In the genomic region with DNA sequence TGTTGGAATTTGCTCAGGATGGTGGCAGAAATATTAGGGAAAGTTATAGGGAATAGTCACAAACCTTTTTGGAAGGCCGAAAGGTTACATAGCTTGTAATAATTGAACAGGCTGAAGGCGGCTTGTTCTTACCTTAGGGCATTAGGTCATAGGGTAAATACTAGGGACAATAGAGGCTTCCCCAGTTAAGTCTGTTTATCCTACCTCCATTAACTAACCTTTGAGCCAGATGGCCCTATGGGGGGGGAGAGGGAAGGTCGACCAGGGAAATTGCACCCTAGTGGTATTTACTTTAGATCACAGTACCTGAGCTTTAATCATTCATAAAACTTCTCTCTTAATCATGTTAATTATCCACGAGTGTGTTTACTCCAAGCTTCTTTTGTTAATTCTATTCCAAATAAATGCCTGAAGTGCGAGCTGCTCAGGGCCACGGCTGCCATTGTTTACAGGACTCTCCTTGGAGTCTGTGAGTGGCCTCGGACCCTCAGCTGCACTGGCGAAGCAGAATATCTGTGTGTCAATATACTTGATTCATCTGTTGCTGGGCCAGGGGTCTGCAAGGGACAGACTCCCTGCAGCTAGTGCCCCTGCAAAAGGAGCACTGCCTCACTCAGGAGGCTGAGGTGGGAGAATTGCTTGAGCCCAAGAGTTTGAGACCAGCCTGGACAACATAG, we compare ENCODE assay signal across 27 cellular contexts. TPM values are rescaled to one million over a fixed set of nuclear protein-coding genes. Genes with fewer than 3 reads are reported as not detected.
DNase-seq lines count a peak whose midpoint lies in the region; ATAC-seq and TF ChIP-seq lines count a peak whose summit lies in the region.
"Had no signal": no experiment of that assay in that cellular context is flagged by ENCODE, and none has a peak within 500 bp of the region (broad histone marks: within the 10 kb centered on the region; RNA-seq: fewer than 3 reads in every experiment).

No MANE protein-coding gene starts in this region.

- no peaks in the 10 kb centered on the region for H3K4me1 ChIP-seq in upper lobe of left lung

- H3K4me3 Mint-ChIP-seq in progenitor cell of endocrine pancreas (ENCODE audit: low read depth): no peak overlapping the region
- H3K4me3 Mint-ChIP-seq in activated T-helper 2 cell treated with anti-CD3 and anti-CD28 coated beads, Interferon-gamma antibody, Interleukin-2, Interleukin-4, amounts not matched to agents 10 μg/mL and 5 μg/mL and 100 μg/mL, durations not matched to agents 14 hours and 24 hours and 36 hours (ENCODE audit: low read depth): no peak overlapping the region
- H3K4me3 Mint-ChIP-seq: H9, IgD-negative memory B cell had no signal

- TF ChIP-seq CTCF in progenitor cell of endocrine pancreas (IDR thresholded peaks at IDR 0.05; ENCODE audit: unreplicated experiment) (no peak), upper lobe of left lung (IDR thresholded peaks at IDR 0.05) (no peak)

- intact Hi-C loops in activated T-helper 2 cell treated with anti-CD3 and anti-CD28 coated beads, Interferon-gamma antibody, Interleukin-2, Interleukin-4, amounts not matched to agents 10 μg/mL and 5 μg/mL and 100 μg/mL, durations not matched to agents 14 hours and 24 hours and 36 hours (cut with micrococcal nuclease): no loop called here

- no peak overlapping the region for H3K4me3 ChIP-seq in upper lobe of left lung
- H3K4me3 ChIP-seq: MG63, PC-9 had no signal

- TF ChIP-seq EP300 in upper lobe of left lung (IDR thresholded peaks at IDR 0.05): no peak

- DNase-seq in NCI-H1105 treated with DMSO at 0.1 percent for 48 hours (lab: John Stamatoyannopoulos, UW) (peak; percentile 29), NCI-H1105 (lab: John Stamatoyannopoulos, UW) (no peak), ELF-1 (ENCODE audit: low read depth, low spot score) (peak; percentile 69), NCI-H774 (lab: John Stamatoyannopoulos, UW) (peak; percentile 45), progenitor cell of endocrine pancreas (ENCODE audit: low spot score, unreplicated experiment) (no peak), upper lobe of left lung (no peak)
- DNase-seq in activated T-helper 2 cell treated with anti-CD3 and anti-CD28 coated beads, Interferon-gamma antibody, Interleukin-2, Interleukin-4, amounts not matched to agents 10 μg/mL and 5 μg/mL and 100 μg/mL, durations not matched to agents 14 hours and 24 hours and 36 hours (ENCODE audit: low spot score): no peak
- DNase-seq: AML-193, H9, Kasumi-1, MG63, NCI-H1048, NCI-H187 treated with DMSO at 0.1 percent for 48 hours, NCI-H2171 treated with DMSO at 0.1 percent for 48 hours, NCI-H446, NCI-H526 treated with DMSO at 0.1 percent for 48 hours, PC-9, SIG-M5, T1000 had no signal

- no peak for TF ChIP-seq POLR2A in upper lobe of left lung (IDR thresholded peaks at IDR 0.05)

- no peaks in the 10 kb centered on the region for H3K27me3 Mint-ChIP-seq in progenitor cell of endocrine pancreas
- no peaks in the 10 kb centered on the region for H3K27me3 Mint-ChIP-seq in activated T-helper 2 cell treated with anti-CD3 and anti-CD28 coated beads, Interferon-gamma antibody, Interleukin-2, Interleukin-4, amounts not matched to agents 10 μg/mL and 5 μg/mL and 100 μg/mL, durations not matched to agents 14 hours and 24 hours and 36 hours (ENCODE audit: low read depth)

- 59 to 60% methylated on average over 8 of the region's 8 CpGs for WGBS in upper lobe of left lung, 2 donors

- H3K9me3 Mint-ChIP-seq in progenitor cell of endocrine pancreas (ENCODE audit: low read depth): peaks cover 21% of the 10 kb centered on the region
- no peaks in the 10 kb centered on the region for H3K9me3 Mint-ChIP-seq in activated T-helper 2 cell treated with anti-CD3 and anti-CD28 coated beads, Interferon-gamma antibody, Interleukin-2, Interleukin-4, amounts not matched to agents 10 μg/mL and 5 μg/mL and 100 μg/mL, durations not matched to agents 14 hours and 24 hours and 36 hours
- H3K9me3 Mint-ChIP-seq: IgD-negative memory B cell had no signal

- H3K4me1 Mint-ChIP-seq in progenitor cell of endocrine pancreas (ENCODE audit: low read depth): peaks cover 37% of the 10 kb centered on the region
- no peaks in the 10 kb centered on the region for H3K4me1 Mint-ChIP-seq in activated T-helper 2 cell treated with anti-CD3 and anti-CD28 coated beads, Interferon-gamma antibody, Interleukin-2, Interleukin-4, amounts not matched to agents 10 μg/mL and 5 μg/mL and 100 μg/mL, durations not matched to agents 14 hours and 24 hours and 36 hours (ENCODE audit: low read depth)
- H3K4me1 Mint-ChIP-seq: IgD-negative memory B cell had no signal

- no peaks in the 10 kb centered on the region for H3K36me3 ChIP-seq in upper lobe of left lung
- H3K36me3 ChIP-seq: MG63 had no signal

- peak overlapping the region; percentile 94 for H3K27ac Mint-ChIP-seq in progenitor cell of endocrine pancreas
- no peak overlapping the region for H3K27ac Mint-ChIP-seq in activated T-helper 2 cell treated with anti-CD3 and anti-CD28 coated beads, Interferon-gamma antibody, Interleukin-2, Interleukin-4, amounts not matched to agents 10 μg/mL and 5 μg/mL and 100 μg/mL, durations not matched to agents 14 hours and 24 hours and 36 hours
- H3K27ac Mint-ChIP-seq: H9, IgD-negative memory B cell had no signal

- ATAC-seq in GM21825 (IDR thresholded peaks at IDR 0.05; ENCODE audit: unreplicated experiment): no peak
- ATAC-seq in upper lobe of left lung (ENCODE audit: low FRiP score in 2 of 2): no peak
- ATAC-seq: SK-N-SH treated with all-trans-retinoic acid at 6 μM for 48 hours had no signal

- no peaks in the 10 kb centered on the region for H3K27me3 ChIP-seq in upper lobe of left lung
- H3K27me3 ChIP-seq: MG63 had no signal

- no peak overlapping the region for H3K27ac ChIP-seq in upper lobe of left lung
- H3K27ac ChIP-seq: 22Rv1, C4-2B, PC-9, RWPE1 had no signal

- no peaks in the 10 kb centered on the region for H3K9me3 ChIP-seq in upper lobe of left lung
- H3K9me3 ChIP-seq: MG63 had no signal

- H3K36me3 Mint-ChIP-seq in progenitor cell of endocrine pancreas (ENCODE audit: insufficient read depth): no peaks in the 10 kb centered on the region
- no peaks in the 10 kb centered on the region for H3K36me3 Mint-ChIP-seq in activated T-helper 2 cell treated with anti-CD3 and anti-CD28 coated beads, Interferon-gamma antibody, Interleukin-2, Interleukin-4, amounts not matched to agents 10 μg/mL and 5 μg/mL and 100 μg/mL, durations not matched to agents 14 hours and 24 hours and 36 hours (ENCODE audit: low read depth)
- H3K36me3 Mint-ChIP-seq: IgD-negative memory B cell had no signal

RNA-seq across cellular contexts. Expression of a gene that starts 22.9 kb away (rescaled TPM):
- total RNA-seq in progenitor cell of endocrine pancreas: not detected in 2 replicates
- not detected in 2 replicates for total RNA-seq in activated T-helper 2 cell treated with anti-CD3 and anti-CD28 coated beads, Interferon-gamma antibody, Interleukin-2, Interleukin-4, amounts not matched to agents 10 μg/mL and 5 μg/mL and 100 μg/mL, durations not matched to agents 14 hours and 24 hours and 36 hours
- total RNA-seq in upper lobe of left lung: not detected
- total RNA-seq: H9; HT1080; PC-9; T-helper 1 cell treated with Interleukin-12 subunit alpha and Interleukin-12 subunit beta and Interleukin-4 antibody, amounts not matched to agents 30 ng/mL and 1 ng/mL, for 36 hours had no signal

RNA-seq across cellular contexts. Expression of a gene that starts 36.9 kb away (rescaled TPM):
- not detected in 2 replicates for total RNA-seq in progenitor cell of endocrine pancreas
- total RNA-seq in activated T-helper 2 cell treated with anti-CD3 and anti-CD28 coated beads, Interferon-gamma antibody, Interleukin-2, Interleukin-4, amounts not matched to agents 10 μg/mL and 5 μg/mL and 100 μg/mL, durations not matched to agents 14 hours and 24 hours and 36 hours: 0.41 and 1.1 TPM in 2 replicates
- total RNA-seq in upper lobe of left lung: not detected
- total RNA-seq: H9; HT1080; PC-9; T-helper 1 cell treated with Interleukin-12 subunit alpha and Interleukin-12 subunit beta and Interleukin-4 antibody, amounts not matched to agents 30 ng/mL and 1 ng/mL, for 36 hours had no signal

Comparison
In these comparisons a context has a peak if more than half of its experiments do, and no peak if none do; other contexts are left out.
1. DNase-seq: peak in NCI-H1105 treated with DMSO at 0.1 percent for 48 hours (single experiment), ELF-1 (single experiment) and NCI-H774 (single experiment); none in NCI-H1105 (single experiment), progenitor cell of endocrine pancreas (single experiment), activated T-helper 2 cell treated with anti-CD3 and anti-CD28 coated beads, Interferon-gamma antibody, Interleukin-2, Interleukin-4, amounts not matched to agents 10 μg/mL and 5 μg/mL and 100 μg/mL, durations not matched to agents 14 hours and 24 hours and 36 hours (single experiment) and upper lobe of left lung (0 of 2).